ENCODE assay signal across 19 cellular contexts in the genomic region with DNA sequence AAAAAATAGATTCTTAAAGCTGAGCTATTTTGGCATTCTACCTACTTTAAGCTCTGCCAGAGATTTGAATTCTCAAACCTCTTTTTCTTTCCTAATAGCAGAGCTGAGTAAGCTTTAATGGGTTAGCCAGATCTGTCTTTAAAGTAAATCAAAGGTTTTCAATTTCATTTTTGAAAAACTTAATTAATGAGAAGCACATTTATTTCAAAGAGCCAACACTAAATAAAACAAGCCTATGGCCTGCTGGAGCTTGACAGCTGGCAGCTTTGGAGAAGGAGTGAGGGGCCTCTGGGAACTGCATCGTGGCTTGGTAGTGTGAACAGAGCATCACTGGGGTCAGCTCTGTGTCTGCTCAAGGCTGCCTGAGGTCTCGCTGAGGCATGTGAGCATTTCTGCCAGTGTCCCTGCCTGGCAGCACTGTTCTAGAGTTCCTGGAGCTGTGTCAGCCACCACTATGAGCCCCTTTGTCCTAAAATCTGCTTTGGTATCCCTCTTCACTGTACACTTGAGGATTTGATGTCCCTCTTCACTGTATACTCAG.
"Had no signal": no experiment of that assay in that cellular context is flagged by ENCODE, and none has a peak within 500 bp of the region (broad histone marks: within the 10 kb centered on the region; RNA-seq: fewer than 3 reads in every experiment).

No MANE protein-coding gene starts in this region.

- H3K4me3 ChIP-seq: gastroesophageal sphincter, heart right ventricle, skin epidermis, suprapubic skin had no signal

- DNase-seq: activated CD4-positive, alpha-beta T cell treated with anti-CD3 and anti-CD28 coated beads for 1 hour; activated CD8-positive, alpha-beta memory T cell treated with anti-CD3 and anti-CD28 coated beads, Interleukin-2, amount 50 U/mL, for 4 hours; activated CD8-positive, alpha-beta T cell treated with anti-CD3 and anti-CD28 coated beads, Interleukin-2, amount 10 ng/mL, durations not matched to agents 7 days and 5 days; activated effector memory CD4-positive, alpha-beta T cell treated with anti-CD3 and anti-CD28 coated beads, Interleukin-2, amount 50 U/mL, for 16 hours; activated T-cell treated with anti-CD3 and anti-CD28 coated beads, Interleukin-2, amount 50 U/mL, for 48 hours; amniotic stem cell; central memory CD4-positive, alpha-beta T cell; cortex of kidney; effector CD8-positive, alpha-beta T cell; heart right ventricle; naive thymus-derived CD4-positive, alpha-beta T cell; stimulated activated CD4-positive, alpha-beta T cell treated with anti-CD3 and anti-CD28 coated beads, Interleukin-4, amount 100 ng/mL, for 24 hours; stimulated activated naive CD4-positive, alpha-beta T cell treated with Interleukin-2 at 50 U/mL for 16 hours; T-helper 1 cell; trophoblast cell had no signal

- H3K27me3 ChIP-seq: gastroesophageal sphincter, heart right ventricle, suprapubic skin had no signal

- H3K27ac ChIP-seq: gastroesophageal sphincter, heart right ventricle, suprapubic skin, VCaP had no signal

- H3K4me1 ChIP-seq: gastroesophageal sphincter, heart right ventricle had no signal

- H3K36me3 ChIP-seq: gastroesophageal sphincter, heart right ventricle, suprapubic skin had no signal

- H3K9me3 ChIP-seq: gastroesophageal sphincter, heart right ventricle, suprapubic skin had no signal
